Comparison of ENCODE assay signal across 12 cellular contexts in genomic region chr1:13764933-13765332, GRCh38.
DNase-seq lines count a peak whose midpoint lies in the region; ATAC-seq and TF ChIP-seq lines count a peak whose summit lies in the region.
"Had no signal": no experiment of that assay in that cellular context is flagged by ENCODE, and none has a peak within 500 bp of the region (broad histone marks: within the 10 kb centered on the region; RNA-seq: fewer than 3 reads in every experiment).

No MANE protein-coding gene starts in this region.

- DNase-seq in ELF-1 (ENCODE audit: low read depth, low spot score), result peak; percentile 47
- peak in 1 of 3 experiments; percentile 15 for DNase-seq in effector memory CD8-positive, alpha-beta T cell
- peak; percentile 63 for DNase-seq in neural progenitor cell (ENCODE audit: low spot score)
- DNase-seq in occipital lobe (lab: John Stamatoyannopoulos, UW), result no peak
- DNase-seq in NCI-H82 (lab: John Stamatoyannopoulos, UW), result no peak
- no peak for DNase-seq in NCI-H1105 (lab: John Stamatoyannopoulos, UW)
- DNase-seq: activated CD8-positive, alpha-beta memory T cell treated with anti-CD3 and anti-CD28 coated beads, Interleukin-2, amount 50 U/mL, for 48 hours; NCI-H1694 treated with DMSO at 0.1 percent for 48 hours; pancreas; tibial artery had no signal

- no peaks in the 10 kb centered on the region for H3K9me2 ChIP-seq in Loucy (replicated peaks; ENCODE audit: low read depth, low read length)

- no peaks in the 10 kb centered on the region for H3K27me3 Mint-ChIP-seq in effector memory CD8-positive, alpha-beta T cell
- H3K27me3 Mint-ChIP-seq in neural progenitor cell (ENCODE audit: insufficient read depth, low read depth), result peaks cover 4% of the 10 kb centered on the region

- H3K27ac Mint-ChIP-seq in effector memory CD8-positive, alpha-beta T cell, result peak overlapping the region in 1 of 2 donors; percentile 66
- peak overlapping the region; percentile 46 for H3K27ac Mint-ChIP-seq in neural progenitor cell

- no peaks in the 10 kb centered on the region for H3K9me3 ChIP-seq in Loucy (ENCODE audit: insufficient read depth, low read depth, low read length)
- no peaks in the 10 kb centered on the region for H3K9me3 ChIP-seq in neural progenitor cell (ENCODE audit: low read depth)
- H3K9me3 ChIP-seq: pancreas, tibial artery had no signal

- H3K27me3 ChIP-seq in Loucy (ENCODE audit: insufficient read depth, low read length, poor library complexity, severe bottlenecking) (no peaks in the 10 kb centered on the region), neural progenitor cell (no peaks in the 10 kb centered on the region)
- H3K27me3 ChIP-seq: pancreas, tibial artery had no signal

- peak; percentile 65 for ATAC-seq in effector memory CD8-positive, alpha-beta T cell (replicated peaks)
- ATAC-seq in HG03196 (IDR thresholded peaks at IDR 0.05; ENCODE audit: unreplicated experiment), result no peak
- ATAC-seq: pancreas had no signal

- peaks cover 100% of the 10 kb centered on the region for H3K79me2 ChIP-seq in Loucy (ENCODE audit: insufficient read depth, low read length)
- peaks cover 94% of the 10 kb centered on the region for H3K79me2 ChIP-seq in neural progenitor cell (ENCODE audit: low read depth)

- peaks cover 66 to 75% of the 10 kb centered on the region in 2 donors for H3K4me1 Mint-ChIP-seq in effector memory CD8-positive, alpha-beta T cell (ENCODE audit: low read depth in 2 of 2)
- H3K4me1 Mint-ChIP-seq in neural progenitor cell, result peaks cover 53% of the 10 kb centered on the region

- H4K20me1 ChIP-seq in Loucy (ENCODE audit: insufficient read depth, low read length, poor library complexity, severe bottlenecking), result peaks cover 97% of the 10 kb centered on the region
- H4K20me1 ChIP-seq in neural progenitor cell (ENCODE audit: low read depth), result peaks cover 64% of the 10 kb centered on the region

- H2AFZ ChIP-seq in Loucy (ENCODE audit: low read length) (no peak overlapping the region), neural progenitor cell (replicated peaks) (no peak overlapping the region)

- H3K9me3 Mint-ChIP-seq in effector memory CD8-positive, alpha-beta T cell, result no peaks in the 10 kb centered on the region
- H3K9me3 Mint-ChIP-seq in neural progenitor cell, result no peaks in the 10 kb centered on the region

- no peak overlapping the region for H3K27ac ChIP-seq in neural progenitor cell
- H3K27ac ChIP-seq: tibial artery had no signal

- H3K4me3 ChIP-seq in Loucy (ENCODE audit: low read length, poor library complexity, severe bottlenecking) (no peak overlapping the region), neural progenitor cell (peak overlapping the region; percentile 2)
- H3K4me3 ChIP-seq: pancreas, tibial artery had no signal

- no peaks in the 10 kb centered on the region; the same call in 1 of the 2 replicates for H3F3A ChIP-seq in Loucy (ENCODE audit: low read depth)
- H3F3A ChIP-seq in neural progenitor cell (ENCODE audit: low read depth), result peaks cover 13% of the 10 kb centered on the region

- H3K36me3 ChIP-seq in Loucy (ENCODE audit: insufficient read depth, low read length) (peaks cover 24% of the 10 kb centered on the region; the same call in 1 of the 2 replicates), neural progenitor cell (no peaks in the 10 kb centered on the region)
- H3K36me3 ChIP-seq: pancreas, tibial artery had no signal

- H3K4me2 ChIP-seq in Loucy (ENCODE audit: low read depth, low read length, poor library complexity, severe bottlenecking) (peak overlapping the region; percentile 30), neural progenitor cell (peak overlapping the region; percentile 48)

- H3K4me1 ChIP-seq in Loucy (ENCODE audit: insufficient read depth, low read length, poor library complexity, severe bottlenecking) (peaks cover 39% of the 10 kb centered on the region), neural progenitor cell (peaks cover 41% of the 10 kb centered on the region)

- H3K4me3 Mint-ChIP-seq in effector memory CD8-positive, alpha-beta T cell, result peak overlapping the region; percentile 25 to 32
- no peak overlapping the region for H3K4me3 Mint-ChIP-seq in neural progenitor cell

- H3K9ac ChIP-seq in Loucy (ENCODE audit: low read depth, low read length, poor library complexity, severe bottlenecking) (no peak overlapping the region), neural progenitor cell (no peak overlapping the region)

- H3K36me3 Mint-ChIP-seq in effector memory CD8-positive, alpha-beta T cell (ENCODE audit: insufficient read depth), result peaks cover 66% of the 10 kb centered on the region
- peaks cover 13% of the 10 kb centered on the region for H3K36me3 Mint-ChIP-seq in neural progenitor cell

- TF ChIP-seq CTCF in Loucy (conservative IDR thresholded peaks at IDR 0.05; ENCODE audit: low read length), result peak; percentile 45
- no peak for TF ChIP-seq CTCF in neural progenitor cell (IDR thresholded peaks at IDR 0.05)

Comparison
In these comparisons a context has a peak if more than half of its experiments do, and no peak if none do; other contexts are left out.
1. DNase-seq: peak in ELF-1 (single experiment) and neural progenitor cell (single experiment); none in occipital lobe (single experiment), NCI-H82 (single experiment) and NCI-H1105 (single experiment).